13 cellular contexts compared by ENCODE assay signal in genomic region chr22:26718905-26719304, GRCh38.
DNase-seq lines count a peak whose midpoint lies in the region; ATAC-seq and TF ChIP-seq lines count a peak whose summit lies in the region.
"Had no signal": no experiment of that assay in that cellular context is flagged by ENCODE, and none has a peak within 500 bp of the region (broad histone marks: within the 10 kb centered on the region; RNA-seq: fewer than 3 reads in every experiment).

No MANE protein-coding gene starts in this region.

- no peak for TF ChIP-seq CTCF in chondrocyte (IDR thresholded peaks at IDR 0.05)
- TF ChIP-seq CTCF in neural progenitor cell (IDR thresholded peaks at IDR 0.05): no peak

- H3K9me3 ChIP-seq in MG63 (no peaks in the 10 kb centered on the region), neural progenitor cell (ENCODE audit: low read depth) (no peaks in the 10 kb centered on the region)
- H3K9me3 ChIP-seq: psoas muscle, testis had no signal

- H3K36me3 Mint-ChIP-seq in chondrocyte (ENCODE audit: low read depth): peaks cover 10% of the 10 kb centered on the region
- peaks cover 3% of the 10 kb centered on the region for H3K36me3 Mint-ChIP-seq in neural progenitor cell

- H3K4me3 Mint-ChIP-seq in chondrocyte (ENCODE audit: unreplicated experiment) (no peak overlapping the region), neural progenitor cell (no peak overlapping the region)
- H3K4me3 Mint-ChIP-seq: activated T-helper 1 cell treated with anti-CD3 and anti-CD28 coated beads, Interleukin-12 subunit alpha, Interleukin-12 subunit beta, Interleukin-2, Interleukin-4 antibody, amounts not matched to agents 30 ng/mL and 10 ng/mL and 1 ng/mL, durations not matched to agents 14 hours and 24 hours and 36 hours had no signal

- H3K27me3 Mint-ChIP-seq in chondrocyte (ENCODE audit: low read depth) (no peaks in the 10 kb centered on the region), neural progenitor cell (ENCODE audit: insufficient read depth, low read depth) (peaks cover 2% of the 10 kb centered on the region)

- H3K9me3 Mint-ChIP-seq in chondrocyte (ENCODE audit: low read depth): no peaks in the 10 kb centered on the region
- H3K9me3 Mint-ChIP-seq in neural progenitor cell: no peaks in the 10 kb centered on the region
- H3K9me3 Mint-ChIP-seq: activated T-helper 1 cell treated with anti-CD3 and anti-CD28 coated beads, Interleukin-12 subunit alpha, Interleukin-12 subunit beta, Interleukin-2, Interleukin-4 antibody, amounts not matched to agents 30 ng/mL and 10 ng/mL and 1 ng/mL, durations not matched to agents 14 hours and 24 hours and 36 hours had no signal

- H3K9ac ChIP-seq in neural progenitor cell: no peak overlapping the region

- peaks cover 13% of the 10 kb centered on the region for H3K4me1 ChIP-seq in neural progenitor cell
- H3K4me1 ChIP-seq: testis had no signal

- H4K20me1 ChIP-seq in neural progenitor cell (ENCODE audit: low read depth): no peaks in the 10 kb centered on the region

- no peaks in the 10 kb centered on the region for H3K79me2 ChIP-seq in neural progenitor cell (ENCODE audit: low read depth)

- H3K27ac Mint-ChIP-seq in chondrocyte (ENCODE audit: unreplicated experiment) (peak overlapping the region; percentile 94), neural progenitor cell (peak overlapping the region; percentile 5)
- H3K27ac Mint-ChIP-seq: activated T-helper 1 cell treated with anti-CD3 and anti-CD28 coated beads, Interleukin-12 subunit alpha, Interleukin-12 subunit beta, Interleukin-2, Interleukin-4 antibody, amounts not matched to agents 30 ng/mL and 10 ng/mL and 1 ng/mL, durations not matched to agents 14 hours and 24 hours and 36 hours had no signal

- no peaks in the 10 kb centered on the region for H3K27me3 ChIP-seq in MG63
- H3K27me3 ChIP-seq in neural progenitor cell: no peaks in the 10 kb centered on the region
- H3K27me3 ChIP-seq: testis had no signal

- H2AFZ ChIP-seq in neural progenitor cell (replicated peaks): no peak overlapping the region

- no peak overlapping the region for H3K27ac ChIP-seq in neural progenitor cell
- H3K27ac ChIP-seq: coronary artery, psoas muscle, testis had no signal

- in situ Hi-C loops in Caki2 (cut with HindIII; ENCODE audit: low pct_unique_long_range_greater_than_20kb, low sequenced_read_pairs): no loop called here

- H3F3A ChIP-seq in neural progenitor cell (ENCODE audit: low read depth): peaks cover 2% of the 10 kb centered on the region

- DNase-seq in Caki2 (ENCODE audit: low read depth) (peak; percentile 90), MG63 (peak; percentile 70), chondrocyte (ENCODE audit: low spot score) (no peak), neural progenitor cell (ENCODE audit: low spot score) (no peak), KG1 (lab: John Stamatoyannopoulos, UW) (no peak), NCI-H526 (lab: John Stamatoyannopoulos, UW) (no peak), NCI-H345 (lab: John Stamatoyannopoulos, UW) (no peak)
- DNase-seq: NCI-H1930, psoas muscle, testis had no signal

- ATAC-seq in GM19455 (IDR thresholded peaks at IDR 0.05; ENCODE audit: unreplicated experiment): no peak

- H3K4me3 ChIP-seq in MG63: no peak overlapping the region
- H3K4me3 ChIP-seq in neural progenitor cell: no peak overlapping the region
- H3K4me3 ChIP-seq: coronary artery, psoas muscle, testis had no signal

- H3K4me1 Mint-ChIP-seq in chondrocyte (ENCODE audit: low read depth) (peaks cover 51% of the 10 kb centered on the region), neural progenitor cell (peaks cover 18% of the 10 kb centered on the region)

- H3K36me3 ChIP-seq in MG63 (peaks cover 2% of the 10 kb centered on the region; the same call in 1 of the 2 replicates), neural progenitor cell (no peaks in the 10 kb centered on the region)

- H3K4me2 ChIP-seq in neural progenitor cell: no peak overlapping the region

Comparison
In these comparisons a context has a peak if more than half of its experiments do, and no peak if none do; other contexts are left out.
1. DNase-seq: peak in Caki2 (single experiment) and MG63 (single experiment); none in chondrocyte (single experiment), neural progenitor cell (single experiment), KG1 (single experiment), NCI-H526 (0 of 2) and NCI-H345 (single experiment).